1 cellular context compared by ENCODE assay signal in genomic region chr2:135798762-135799161, GRCh38.
TF ChIP-seq lines count a peak whose summit lies in the region.

No MANE protein-coding gene starts in this region.

TF ChIP-seq in A549, 52 proteins besides CTCF, POLR2A, EP300 and RAD21 (continued from another document):
- TF ChIP-seq BCL3 (IDR thresholded peaks at IDR 0.05) (no peak), CEBPB (IDR thresholded peaks at IDR 0.05) (no peak), ZNF302 (CRISPR knock-in tag; IDR thresholded peaks at IDR 0.05) (no peak), HEYL (CRISPR knock-in tag; IDR thresholded peaks at IDR 0.05) (no peak), ATOH8 (CRISPR knock-in tag; IDR thresholded peaks at IDR 0.05; ENCODE audit: low read depth) (no peak), FOSB (CRISPR knock-in tag; IDR thresholded peaks at IDR 0.05) (no peak), EHMT2 (IDR thresholded peaks at IDR 0.05; ENCODE audit: low read depth) (no peak), ELK1 (IDR thresholded peaks at IDR 0.05; ENCODE audit: low read depth, low read length) (no peak), NR3C1 (IDR thresholded peaks at IDR 0.05) (no peak)
